Comparison of ENCODE assay signal across 25 cellular contexts in genomic region chr1:121483234-121483633, GRCh38.
DNase-seq lines count a peak whose midpoint lies in the region; ATAC-seq, FAIRE-seq and TF ChIP-seq lines count a peak whose summit lies in the region.
"Had no signal": no experiment of that assay in that cellular context is flagged by ENCODE, and none has a peak within 500 bp of the region (broad histone marks: within the 10 kb centered on the region; RNA-seq: fewer than 3 reads in every experiment).

No MANE protein-coding gene starts in this region.

- H3K9me3 ChIP-seq in breast epithelium (peaks cover 0 to 6% of the 10 kb centered on the region in 2 donors), PC-9 (ENCODE audit: insufficient read depth, low read depth) (peaks cover 7% of the 10 kb centered on the region; the same call in 1 of the 2 replicates), astrocyte (ENCODE audit: insufficient read depth, low read depth, low read length) (no peaks in the 10 kb centered on the region)
- H3K9me3 ChIP-seq: ovary had no signal

- H3K4me3 Mint-ChIP-seq in MCF 10A (ENCODE audit: unreplicated experiment), result no peak overlapping the region
- H3K4me3 Mint-ChIP-seq in astrocyte (ENCODE audit: unreplicated experiment), result no peak overlapping the region
- H3K4me3 Mint-ChIP-seq: H9, neural crest cell had no signal

- no peak overlapping the region for H3K27ac ChIP-seq in breast epithelium
- H3K27ac ChIP-seq in PC-9, result peak overlapping the region; percentile 59
- H3K27ac ChIP-seq in astrocyte (ENCODE audit: low read depth, low read length), result no peak overlapping the region
- H3K27ac ChIP-seq: BLaER1, KMS-11, left lung, ovary, tibial artery had no signal

- no peak for DNase-seq in MCF 10A (ENCODE audit: unreplicated experiment)
- DNase-seq in breast epithelium (ENCODE audit: low spot score in 2 of 2), result no peak
- no peak for DNase-seq in PC-9
- DNase-seq in astrocyte (ENCODE audit: low read depth), result no peak
- DNase-seq in anterior cingulate cortex (lab: John Stamatoyannopoulos, UW), result no peak
- no peak for DNase-seq in T-helper 9 cell
- DNase-seq: activated CD8-positive, alpha-beta memory T cell treated with anti-CD3 and anti-CD28 coated beads, Interleukin-2, amount 50 U/mL, for 4 hours; central memory CD4-positive, alpha-beta T cell; cortex of kidney; effector memory CD4-positive, alpha-beta T cell; H9; left lung; NCI-H2029 treated with DMSO at 0.1 percent for 48 hours; NCI-H526 treated with DMSO at 0.1 percent for 48 hours; NK-92 treated with Interleukin-12 subunit alpha and Interleukin-12 subunit beta, amount 100 ng/mL, for 24 hours; ovary; tibial artery had no signal

- intact Hi-C loops in MCF 10A (cut with micrococcal nuclease), result no loop called here
- intact Hi-C loops in breast epithelium (cut with DNase I; ENCODE audit: low total_unique reads), result no loop called here
- intact Hi-C loops in PC-9 (cut with micrococcal nuclease; ENCODE audit: unreplicated experiment), result no loop called here

- H3K9ac ChIP-seq in astrocyte (ENCODE audit: low read length), result no peak overlapping the region
- H3K9ac ChIP-seq: BLaER1, KMS-11 had no signal

- POLR2A ChIA-PET in MCF 10A (lab: Yijun Ruan, JAX) (no interaction called here), PC-9 (lab: Charles Lee; ENCODE audit: unreplicated experiment) (no interaction called here)

- peak overlapping the region; percentile 5; the same call in 1 of the 2 replicates for H3K4me2 ChIP-seq in PC-9
- H3K4me2 ChIP-seq in astrocyte (ENCODE audit: low read length), result no peak overlapping the region
- H3K4me2 ChIP-seq: BLaER1, KMS-11 had no signal

- H2AFZ ChIP-seq in PC-9 (peak overlapping the region; percentile 75; the same call in 1 of the 2 replicates), astrocyte (ENCODE audit: low read depth, low read length) (no peak overlapping the region)

- H3K36me3 Mint-ChIP-seq in MCF 10A (ENCODE audit: insufficient read depth, unreplicated experiment) (no peaks in the 10 kb centered on the region), astrocyte (ENCODE audit: low read depth, unreplicated experiment) (no peaks in the 10 kb centered on the region)

- BruUV-seq in MCF 10A (replicated peaks; lab: Mats Ljungman, UMichigan), result no TSS peak
- no TSS peak for BruUV-seq in PC-9 (replicated peaks; lab: Mats Ljungman, UMichigan)

- H3K27me3 Mint-ChIP-seq in MCF 10A (ENCODE audit: insufficient read depth, unreplicated experiment) (no peaks in the 10 kb centered on the region), astrocyte (ENCODE audit: low read depth, unreplicated experiment) (no peaks in the 10 kb centered on the region)

- H4K20me1 ChIP-seq in PC-9 (ENCODE audit: insufficient read depth) (no peaks in the 10 kb centered on the region), astrocyte (ENCODE audit: insufficient read depth, low read length) (no peaks in the 10 kb centered on the region)
- H4K20me1 ChIP-seq: BLaER1 had no signal

- TF ChIP-seq CTCF in MCF 10A (IDR thresholded peaks at IDR 0.05; ENCODE audit: unreplicated experiment), result no peak
- TF ChIP-seq CTCF in breast epithelium (IDR thresholded peaks at IDR 0.05), result no peak
- TF ChIP-seq CTCF in PC-9 (conservative IDR thresholded peaks at IDR 0.05), result no peak
- no peak for TF ChIP-seq CTCF in astrocyte (IDR thresholded peaks at IDR 0.05; ENCODE audit: insufficient read depth, low read depth, low read length)

- TF ChIP-seq POLR2A in breast epithelium (IDR thresholded peaks at IDR 0.05), result no peak

- H3K4me1 ChIP-seq in breast epithelium (no peaks in the 10 kb centered on the region), PC-9 (replicated peaks; ENCODE audit: insufficient read depth) (peaks cover 10% of the 10 kb centered on the region), astrocyte (ENCODE audit: insufficient read depth, low read length) (no peaks in the 10 kb centered on the region)
- H3K4me1 ChIP-seq: BLaER1, left lung, tibial artery had no signal

- no peaks in the 10 kb centered on the region for H3K9me2 ChIP-seq in PC-9 (ENCODE audit: insufficient read depth)

- no peak for FAIRE-seq in astrocyte (lab: Jason Lieb, UNC)
- FAIRE-seq: GM12891, islet of Langerhans had no signal

- peaks cover 13% of the 10 kb centered on the region for H3K4me1 Mint-ChIP-seq in MCF 10A (ENCODE audit: insufficient read depth, unreplicated experiment)
- peaks cover 16% of the 10 kb centered on the region for H3K4me1 Mint-ChIP-seq in astrocyte (ENCODE audit: low read depth, unreplicated experiment)
- H3K4me1 Mint-ChIP-seq: neural crest cell had no signal

- no peak overlapping the region for H3K4me3 ChIP-seq in breast epithelium
- H3K4me3 ChIP-seq in PC-9, result no peak overlapping the region
- no peak overlapping the region for H3K4me3 ChIP-seq in astrocyte (ENCODE audit: insufficient read depth, low read depth, low read length)
- H3K4me3 ChIP-seq: BLaER1, left lung, ovary, tibial artery had no signal

- H3K36me3 ChIP-seq in breast epithelium (no peaks in the 10 kb centered on the region), PC-9 (ENCODE audit: low read depth) (no peaks in the 10 kb centered on the region), astrocyte (ENCODE audit: insufficient read depth, low read length) (no peaks in the 10 kb centered on the region)
- H3K36me3 ChIP-seq: BLaER1, left lung, ovary, tibial artery had no signal

- H3K9me3 Mint-ChIP-seq in MCF 10A (ENCODE audit: unreplicated experiment) (no peaks in the 10 kb centered on the region), astrocyte (ENCODE audit: unreplicated experiment) (peaks cover 26% of the 10 kb centered on the region)

- no peaks in the 10 kb centered on the region for H3K27me3 ChIP-seq in breast epithelium
- no peaks in the 10 kb centered on the region for H3K27me3 ChIP-seq in PC-9 (ENCODE audit: insufficient read depth, low read depth)
- no peaks in the 10 kb centered on the region for H3K27me3 ChIP-seq in astrocyte (ENCODE audit: insufficient read depth, low read length)
- H3K27me3 ChIP-seq: BLaER1, left lung, ovary, tibial artery had no signal

- H3K27ac Mint-ChIP-seq in MCF 10A (ENCODE audit: low read depth, unreplicated experiment) (peak overlapping the region; percentile 47), astrocyte (ENCODE audit: unreplicated experiment) (peak overlapping the region; percentile 98)
- H3K27ac Mint-ChIP-seq: H9 had no signal

- CTCF ChIA-PET in MCF 10A (lab: Yijun Ruan, JAX), result no interaction called here
- CTCF ChIA-PET in PC-9 (lab: Charles Lee), result no interaction called here

- ATAC-seq in GM18873 (IDR thresholded peaks at IDR 0.05; ENCODE audit: low FRiP score, unreplicated experiment), result no peak
- ATAC-seq: Right ventricle myocardium inferior, SK-N-SH treated with all-trans-retinoic acid at 6 μM for 48 hours had no signal

- no peaks in the 10 kb centered on the region for H3F3A ChIP-seq in PC-9 (ENCODE audit: insufficient read depth, low read depth)

- H3K79me2 ChIP-seq in PC-9 (ENCODE audit: low read depth) (no peaks in the 10 kb centered on the region), astrocyte (ENCODE audit: insufficient read depth, low read length) (no peaks in the 10 kb centered on the region)
